In the genomic region with DNA sequence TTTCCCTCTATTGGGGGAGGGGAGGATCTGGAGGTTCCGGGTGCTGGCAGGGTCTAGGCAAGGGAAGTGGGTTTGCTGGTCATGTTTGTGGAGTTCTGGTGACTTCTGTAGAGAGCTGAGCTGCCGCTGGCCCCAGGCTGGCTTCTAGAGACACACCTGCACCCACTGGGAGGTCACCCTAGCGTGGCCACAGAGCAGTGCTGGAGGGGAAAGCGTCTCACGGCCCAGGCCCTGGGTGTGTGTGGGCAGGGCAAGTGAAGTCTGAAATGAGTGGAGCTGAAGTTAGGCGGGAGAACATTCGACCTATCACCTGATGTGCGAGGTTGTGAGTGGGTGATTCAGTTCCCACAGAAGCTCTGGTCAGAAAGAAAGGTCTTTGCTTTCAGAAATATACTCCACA, we compare ENCODE assay signal across 1 cellular context.
TF ChIP-seq lines count a peak whose summit lies in the region.

No MANE protein-coding gene starts in this region.

TF ChIP-seq in GM12878, 131 proteins besides CTCF, POLR2A, EP300 and RAD21:
- peak; percentile 88 for TF ChIP-seq PAX5 (IDR thresholded peaks at IDR 0.05; ENCODE audit: borderline replicate concordance, low read depth, low read length)
- no peak for TF ChIP-seq PML (IDR thresholded peaks at IDR 0.05; ENCODE audit: low read length)
- TF ChIP-seq DPF2 (IDR thresholded peaks at IDR 0.05): 0 out of 2 replicates have a peak, but pooled peaks have one; percentile 27
- TF ChIP-seq EZH2 (IDR thresholded peaks at IDR 0.05; ENCODE audit: borderline replicate concordance, control insufficient read depth, low read depth, low read length): no peak
- TF ChIP-seq RUNX3 (IDR thresholded peaks at IDR 0.05; ENCODE audit: low read length): 0 out of 2 replicates have a peak, but pooled peaks have one; percentile 15
- TF ChIP-seq, protein P1, sequence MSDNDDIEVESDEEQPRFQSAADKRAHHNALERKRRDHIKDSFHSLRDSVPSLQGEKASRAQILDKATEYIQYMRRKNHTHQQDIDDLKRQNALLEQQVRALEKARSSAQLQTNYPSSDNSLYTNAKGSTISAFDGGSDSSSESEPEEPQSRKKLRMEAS (IDR thresholded peaks at IDR 0.05; ENCODE audit: low read depth, low read length): no peak
- TF ChIP-seq, protein P2, sequence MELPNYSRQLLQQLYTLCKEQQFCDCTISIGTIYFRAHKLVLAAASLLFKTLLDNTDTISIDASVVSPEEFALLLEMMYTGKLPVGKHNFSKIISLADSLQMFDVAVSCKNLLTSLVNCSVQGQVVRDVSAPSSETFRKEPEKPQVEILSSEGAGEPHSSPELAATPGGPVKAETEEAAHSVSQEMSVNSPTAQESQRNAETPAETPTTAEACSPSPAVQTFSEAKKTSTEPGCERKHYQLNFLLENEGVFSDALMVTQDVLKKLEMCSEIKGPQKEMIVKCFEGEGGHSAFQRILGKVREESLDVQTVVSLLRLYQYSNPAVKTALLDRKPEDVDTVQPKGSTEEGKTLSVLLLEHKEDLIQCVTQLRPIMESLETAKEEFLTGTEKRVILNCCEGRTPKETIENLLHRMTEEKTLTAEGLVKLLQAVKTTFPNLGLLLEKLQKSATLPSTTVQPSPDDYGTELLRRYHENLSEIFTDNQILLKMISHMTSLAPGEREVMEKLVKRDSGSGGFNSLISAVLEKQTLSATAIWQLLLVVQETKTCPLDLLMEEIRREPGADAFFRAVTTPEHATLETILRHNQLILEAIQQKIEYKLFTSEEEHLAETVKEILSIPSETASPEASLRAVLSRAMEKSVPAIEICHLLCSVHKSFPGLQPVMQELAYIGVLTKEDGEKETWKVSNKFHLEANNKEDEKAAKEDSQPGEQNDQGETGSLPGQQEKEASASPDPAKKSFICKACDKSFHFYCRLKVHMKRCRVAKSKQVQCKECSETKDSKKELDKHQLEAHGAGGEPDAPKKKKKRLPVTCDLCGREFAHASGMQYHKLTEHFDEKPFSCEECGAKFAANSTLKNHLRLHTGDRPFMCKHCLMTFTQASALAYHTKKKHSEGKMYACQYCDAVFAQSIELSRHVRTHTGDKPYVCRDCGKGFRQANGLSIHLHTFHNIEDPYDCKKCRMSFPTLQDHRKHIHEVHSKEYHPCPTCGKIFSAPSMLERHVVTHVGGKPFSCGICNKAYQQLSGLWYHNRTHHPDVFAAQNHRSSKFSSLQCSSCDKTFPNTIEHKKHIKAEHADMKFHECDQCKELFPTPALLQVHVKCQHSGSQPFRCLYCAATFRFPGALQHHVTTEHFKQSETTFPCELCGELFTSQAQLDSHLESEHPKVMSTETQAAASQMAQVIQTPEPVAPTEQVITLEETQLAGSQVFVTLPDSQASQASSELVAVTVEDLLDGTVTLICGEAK (IDR thresholded peaks at IDR 0.05; ENCODE audit: borderline replicate concordance): no peak
- TF ChIP-seq HDAC2 (IDR thresholded peaks at IDR 0.05): no peak
- TF ChIP-seq, protein P3, sequence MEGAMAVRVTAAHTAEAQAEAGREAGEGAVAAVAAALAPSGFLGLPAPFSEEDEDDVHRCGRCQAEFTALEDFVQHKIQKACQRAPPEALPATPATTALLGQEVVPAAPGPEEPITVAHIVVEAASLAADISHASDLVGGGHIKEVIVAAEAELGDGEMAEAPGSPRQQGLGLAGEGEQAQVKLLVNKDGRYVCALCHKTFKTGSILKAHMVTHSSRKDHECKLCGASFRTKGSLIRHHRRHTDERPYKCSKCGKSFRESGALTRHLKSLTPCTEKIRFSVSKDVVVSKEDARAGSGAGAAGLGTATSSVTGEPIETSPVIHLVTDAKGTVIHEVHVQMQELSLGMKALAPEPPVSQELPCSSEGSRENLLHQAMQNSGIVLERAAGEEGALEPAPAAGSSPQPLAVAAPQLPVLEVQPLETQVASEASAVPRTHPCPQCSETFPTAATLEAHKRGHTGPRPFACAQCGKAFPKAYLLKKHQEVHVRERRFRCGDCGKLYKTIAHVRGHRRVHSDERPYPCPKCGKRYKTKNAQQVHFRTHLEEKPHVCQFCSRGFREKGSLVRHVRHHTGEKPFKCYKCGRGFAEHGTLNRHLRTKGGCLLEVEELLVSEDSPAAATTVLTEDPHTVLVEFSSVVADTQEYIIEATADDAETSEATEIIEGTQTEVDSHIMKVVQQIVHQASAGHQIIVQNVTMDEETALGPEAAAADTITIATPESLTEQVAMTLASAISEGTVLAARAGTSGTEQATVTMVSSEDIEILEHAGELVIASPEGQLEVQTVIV (IDR thresholded peaks at IDR 0.05; ENCODE audit: borderline replicate concordance, partially characterized antibody): no peak
- TF ChIP-seq NR2C1 (IDR thresholded peaks at IDR 0.05): no peak
- TF ChIP-seq TCF12 (IDR thresholded peaks at IDR 0.05; ENCODE audit: low read depth, low read length): 0 out of 2 replicates have a peak, but pooled peaks have one; percentile 24
- TF ChIP-seq SPI1 (IDR thresholded peaks at IDR 0.05; ENCODE audit: borderline replicate concordance, insufficient read depth, low read depth, low read length): no peak
- no peak for TF ChIP-seq HCFC1 (IDR thresholded peaks at IDR 0.05; ENCODE audit: low read length)
- peak; percentile 73; the same call in 1 of the 2 replicates for TF ChIP-seq IRF4 (IDR thresholded peaks at IDR 0.05; ENCODE audit: low read depth, low read length)
- TF ChIP-seq IKZF1 (conservative IDR thresholded peaks at IDR 0.05): 0 out of 2 replicates have a peak, but pooled peaks have one; percentile 34
- no peak for TF ChIP-seq MYC (IDR thresholded peaks at IDR 0.05; ENCODE audit: insufficient read depth, insufficient read length, insufficient replicate concordance, low read length, severe bottlenecking)
- 0 out of 2 replicates have a peak, but pooled peaks have one; percentile 25 for TF ChIP-seq NR2F1 (conservative IDR thresholded peaks at IDR 0.05)
- TF ChIP-seq, protein P4, sequence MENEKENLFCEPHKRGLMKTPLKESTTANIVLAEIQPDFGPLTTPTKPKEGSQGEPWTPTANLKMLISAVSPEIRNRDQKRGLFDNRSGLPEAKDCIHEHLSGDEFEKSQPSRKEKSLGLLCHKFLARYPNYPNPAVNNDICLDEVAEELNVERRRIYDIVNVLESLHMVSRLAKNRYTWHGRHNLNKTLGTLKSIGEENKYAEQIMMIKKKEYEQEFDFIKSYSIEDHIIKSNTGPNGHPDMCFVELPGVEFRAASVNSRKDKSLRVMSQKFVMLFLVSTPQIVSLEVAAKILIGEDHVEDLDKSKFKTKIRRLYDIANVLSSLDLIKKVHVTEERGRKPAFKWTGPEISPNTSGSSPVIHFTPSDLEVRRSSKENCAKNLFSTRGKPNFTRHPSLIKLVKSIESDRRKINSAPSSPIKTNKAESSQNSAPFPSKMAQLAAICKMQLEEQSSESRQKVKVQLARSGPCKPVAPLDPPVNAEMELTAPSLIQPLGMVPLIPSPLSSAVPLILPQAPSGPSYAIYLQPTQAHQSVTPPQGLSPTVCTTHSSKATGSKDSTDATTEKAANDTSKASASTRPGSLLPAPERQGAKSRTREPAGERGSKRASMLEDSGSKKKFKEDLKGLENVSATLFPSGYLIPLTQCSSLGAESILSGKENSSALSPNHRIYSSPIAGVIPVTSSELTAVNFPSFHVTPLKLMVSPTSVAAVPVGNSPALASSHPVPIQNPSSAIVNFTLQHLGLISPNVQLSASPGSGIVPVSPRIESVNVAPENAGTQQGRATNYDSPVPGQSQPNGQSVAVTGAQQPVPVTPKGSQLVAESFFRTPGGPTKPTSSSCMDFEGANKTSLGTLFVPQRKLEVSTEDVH (IDR thresholded peaks at IDR 0.05; ENCODE audit: low read depth, partially characterized antibody): no peak
- TF ChIP-seq SMC3 (IDR thresholded peaks at IDR 0.05; ENCODE audit: borderline replicate concordance, low read length): no peak
- no peak for TF ChIP-seq ZNF384 (IDR thresholded peaks at IDR 0.05; ENCODE audit: borderline replicate concordance, low read depth, low read length)
- peak; percentile 18; the same call in 1 of the 2 replicates for TF ChIP-seq BCL11A (IDR thresholded peaks at IDR 0.05; ENCODE audit: low read depth, low read length)
- no peak for TF ChIP-seq BRCA1 (IDR thresholded peaks at IDR 0.05; ENCODE audit: low read depth, low read length)
- no peak for TF ChIP-seq MYB (IDR thresholded peaks at IDR 0.05; ENCODE audit: borderline replicate concordance, low read depth, low read length)
- TF ChIP-seq SRF (IDR thresholded peaks at IDR 0.05; ENCODE audit: low read depth in 2 of 2, low read length in 2 of 2): no peak
- no peak for TF ChIP-seq EED (IDR thresholded peaks at IDR 0.05; ENCODE audit: low read depth)
- TF ChIP-seq, protein P5, sequence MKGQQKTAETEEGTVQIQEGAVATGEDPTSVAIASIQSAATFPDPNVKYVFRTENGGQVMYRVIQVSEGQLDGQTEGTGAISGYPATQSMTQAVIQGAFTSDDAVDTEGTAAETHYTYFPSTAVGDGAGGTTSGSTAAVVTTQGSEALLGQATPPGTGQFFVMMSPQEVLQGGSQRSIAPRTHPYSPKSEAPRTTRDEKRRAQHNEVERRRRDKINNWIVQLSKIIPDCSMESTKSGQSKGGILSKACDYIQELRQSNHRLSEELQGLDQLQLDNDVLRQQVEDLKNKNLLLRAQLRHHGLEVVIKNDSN (IDR thresholded peaks at IDR 0.05; ENCODE audit: borderline replicate concordance, extremely low read length, insufficient read depth, low read depth, low read length): no peak
- TF ChIP-seq KLF5 (IDR thresholded peaks at IDR 0.05; ENCODE audit: partially characterized antibody): no peak
- TF ChIP-seq CHD4 (IDR thresholded peaks at IDR 0.05): no peak
- no peak for TF ChIP-seq YY1 (IDR thresholded peaks at IDR 0.05; ENCODE audit: low read depth, low read length)
- TF ChIP-seq, protein P6, sequence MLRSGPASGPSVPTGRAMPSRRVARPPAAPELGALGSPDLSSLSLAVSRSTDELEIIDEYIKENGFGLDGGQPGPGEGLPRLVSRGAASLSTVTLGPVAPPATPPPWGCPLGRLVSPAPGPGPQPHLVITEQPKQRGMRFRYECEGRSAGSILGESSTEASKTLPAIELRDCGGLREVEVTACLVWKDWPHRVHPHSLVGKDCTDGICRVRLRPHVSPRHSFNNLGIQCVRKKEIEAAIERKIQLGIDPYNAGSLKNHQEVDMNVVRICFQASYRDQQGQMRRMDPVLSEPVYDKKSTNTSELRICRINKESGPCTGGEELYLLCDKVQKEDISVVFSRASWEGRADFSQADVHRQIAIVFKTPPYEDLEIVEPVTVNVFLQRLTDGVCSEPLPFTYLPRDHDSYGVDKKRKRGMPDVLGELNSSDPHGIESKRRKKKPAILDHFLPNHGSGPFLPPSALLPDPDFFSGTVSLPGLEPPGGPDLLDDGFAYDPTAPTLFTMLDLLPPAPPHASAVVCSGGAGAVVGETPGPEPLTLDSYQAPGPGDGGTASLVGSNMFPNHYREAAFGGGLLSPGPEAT (IDR thresholded peaks at IDR 0.05; ENCODE audit: low read depth): no peak
TF ChIP-seq in GM12878: peak in this region for 8.
